2 cellular contexts compared by ENCODE assay signal in genomic region chr3:8239718-8240698, GRCh38.
TF ChIP-seq lines count a peak whose summit lies in the region.

No MANE protein-coding gene starts in this region.

TF ChIP-seq in HCT116, 20 proteins besides CTCF, POLR2A, EP300 and RAD21:
- no peak for TF ChIP-seq ZNF274 (IDR thresholded peaks at IDR 0.05; ENCODE audit: low read depth, low read length)
- no peak for TF ChIP-seq YY1 (IDR thresholded peaks at IDR 0.05; ENCODE audit: extremely low read depth, insufficient replicate concordance, low read depth, low read length)
- no peak for TF ChIP-seq REST (IDR thresholded peaks at IDR 0.05; ENCODE audit: low read depth)
- TF ChIP-seq ATF3 (IDR thresholded peaks at IDR 0.05), result no peak
- no peak for TF ChIP-seq FOSL1 (IDR thresholded peaks at IDR 0.05; ENCODE audit: low read depth)
- no peak for TF ChIP-seq MAX (IDR thresholded peaks at IDR 0.05)
- no peak for TF ChIP-seq SIN3A (IDR thresholded peaks at IDR 0.05; ENCODE audit: low read depth)
- TF ChIP-seq JUND (IDR thresholded peaks at IDR 0.05), result no peak
- TF ChIP-seq CBX3 (IDR thresholded peaks at IDR 0.05; ENCODE audit: low read depth), result no peak
- TF ChIP-seq POLR2AphosphoS5 (IDR thresholded peaks at IDR 0.05; ENCODE audit: low read depth, low read length), result no peak
- no peak for TF ChIP-seq TCF7L2 (IDR thresholded peaks at IDR 0.05; ENCODE audit: borderline replicate concordance, extremely low read depth, insufficient read depth, insufficient read length)
- TF ChIP-seq ELF1 (IDR thresholded peaks at IDR 0.05; ENCODE audit: borderline replicate concordance, low read depth), result no peak
- TF ChIP-seq SP1 (IDR thresholded peaks at IDR 0.05; ENCODE audit: low read depth), result no peak
- no peak for TF ChIP-seq EZH2phosphoT487 (IDR thresholded peaks at IDR 0.05; ENCODE audit: borderline replicate concordance)
- no peak for TF ChIP-seq EGR1 (IDR thresholded peaks at IDR 0.05; ENCODE audit: low read depth)
- TF ChIP-seq EZH2 (IDR thresholded peaks at IDR 0.05), result no peak
- no peak for TF ChIP-seq ZBTB33 (IDR thresholded peaks at IDR 0.05; ENCODE audit: extremely low read depth, insufficient replicate concordance, low read length)
- no peak for TF ChIP-seq ZFX (IDR thresholded peaks at IDR 0.05)
- no peak for TF ChIP-seq CEBPB (IDR thresholded peaks at IDR 0.05; ENCODE audit: low read depth)

TF ChIP-seq in endothelial cell of umbilical vein, 7 proteins besides CTCF, POLR2A, EP300 and RAD21:
- no peak for TF ChIP-seq JUN (IDR thresholded peaks at IDR 0.05; ENCODE audit: borderline replicate concordance, insufficient read depth, insufficient read length, low read depth)
- TF ChIP-seq GATA2 (IDR thresholded peaks at IDR 0.05; ENCODE audit: insufficient read depth, insufficient read length, low read depth, low read length), result no peak
- no peak for TF ChIP-seq POLR2AphosphoS5 (IDR thresholded peaks at IDR 0.05; ENCODE audit: insufficient read depth, low read depth, low read length)
- no peak for TF ChIP-seq MAX (IDR thresholded peaks at IDR 0.05; ENCODE audit: insufficient read depth, insufficient read length)
- no peak for TF ChIP-seq EZH2 (IDR thresholded peaks at IDR 0.05; ENCODE audit: borderline replicate concordance, low read depth, low read length, severe bottlenecking)
- TF ChIP-seq MYC (IDR thresholded peaks at IDR 0.05; ENCODE audit: low read depth, low read length), result no peak
- no peak for TF ChIP-seq FOS (IDR thresholded peaks at IDR 0.05; ENCODE audit: borderline replicate concordance, insufficient read depth, low read length)
